ENCODE assay signal across 16 cellular contexts in the genomic region with DNA sequence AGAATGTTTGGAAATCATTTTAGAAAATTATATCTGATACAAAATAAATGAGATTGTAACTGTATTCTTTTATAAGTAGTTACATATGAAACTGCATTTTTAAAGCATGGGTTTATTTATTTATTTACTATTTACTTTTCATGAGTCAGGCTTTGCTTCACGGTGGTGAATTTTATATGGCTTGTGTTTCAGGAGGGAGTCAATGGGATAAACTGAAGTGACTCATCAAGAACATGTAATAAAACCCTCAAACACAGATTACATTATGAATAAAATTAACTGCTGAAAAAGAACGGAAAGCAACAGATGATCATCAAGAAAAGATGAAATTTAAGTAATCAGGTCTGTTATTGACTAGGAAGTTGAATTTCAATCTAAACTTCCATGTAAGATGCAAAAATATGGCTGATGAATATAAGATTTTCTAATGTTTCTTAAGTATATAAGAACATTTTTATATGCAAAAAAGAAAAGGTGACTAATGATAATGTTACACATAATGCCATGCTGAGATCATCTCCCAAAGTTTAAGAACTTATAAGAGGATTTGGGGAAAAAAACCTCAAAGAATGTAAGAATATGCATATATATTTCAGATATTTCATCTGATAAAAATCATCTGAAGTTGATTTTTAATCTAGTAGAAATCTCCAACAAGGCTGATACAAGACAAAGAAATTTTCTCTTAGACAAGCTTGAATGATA.
A peak's percentile ranks its signal among the peaks of the same experiment; 100 is the strongest.
DNase-seq lines count a peak whose midpoint lies in the region; ATAC-seq, FAIRE-seq and TF ChIP-seq lines count a peak whose summit lies in the region.
"Had no signal": no experiment of that assay in that cellular context is flagged by ENCODE, and none has a peak within 500 bp of the region (broad histone marks: within the 10 kb centered on the region; RNA-seq: fewer than 3 reads in every experiment).

No MANE protein-coding gene starts in this region.

- FAIRE-seq in bronchial epithelial cell (lab: Jason Lieb, UNC) = no peak

- H3K27me3 ChIP-seq in bronchial epithelial cell (ENCODE audit: control insufficient read depth, insufficient read depth, low read length) = no peaks in the 10 kb centered on the region
- H3K27me3 ChIP-seq: esophagus muscularis mucosa, stomach had no signal

- TF ChIP-seq CTCF in bronchial epithelial cell (IDR thresholded peaks at IDR 0.05; ENCODE audit: insufficient read depth, low read length, severe bottlenecking) = no peak

- H3K4me3 ChIP-seq in bronchial epithelial cell (ENCODE audit: low read depth, low read length) (no peak overlapping the region), skeletal muscle cell (ENCODE audit: low read depth, low read length) (no peak overlapping the region)
- H3K4me3 ChIP-seq: esophagus muscularis mucosa, lower lobe of right lung, smooth muscle cell, stomach had no signal

- ATAC-seq in GM18858 (IDR thresholded peaks at IDR 0.05; ENCODE audit: unreplicated experiment) = no peak
- ATAC-seq: lower lobe of right lung, T-cell had no signal

- no peaks in the 10 kb centered on the region for H3K36me3 ChIP-seq in bronchial epithelial cell (ENCODE audit: control insufficient read depth, insufficient read depth, low read length)
- H3K36me3 ChIP-seq: esophagus muscularis mucosa, lower lobe of right lung, stomach had no signal

- peak; percentile 88 for DNase-seq in ELR (ENCODE audit: low read depth)
- peak; percentile 50 for DNase-seq in M059J (ENCODE audit: low read depth)
- peak; percentile 83 for DNase-seq in bronchial epithelial cell (ENCODE audit: low read depth)
- DNase-seq in skeletal muscle cell (ENCODE audit: low read depth) = peak; percentile 47
- no peak for DNase-seq in stimulated activated CD4-positive, alpha-beta T cell treated with anti-CD3 and anti-CD28 coated beads, Interleukin-15, amount 100 ng/mL, for 24 hours
- no peak for DNase-seq in GM19238 (ENCODE audit: insufficient read length, low spot score)
- DNase-seq: activated CD8-positive, alpha-beta memory T cell treated with anti-CD3 and anti-CD28 coated beads, Interleukin-2, amount 50 U/mL, for 4 hours; Calu3; cortex of kidney; lower lobe of right lung; NCI-H1048; stomach; T-cell had no signal

Comparison
In these comparisons a context has a peak if more than half of its experiments do, and no peak if none do; other contexts are left out.
1. DNase-seq: peak in ELR (single experiment), M059J (single experiment), bronchial epithelial cell (single experiment) and skeletal muscle cell (single experiment); none in stimulated activated CD4-positive, alpha-beta T cell treated with anti-CD3 and anti-CD28 coated beads, Interleukin-15, amount 100 ng/mL, for 24 hours (single experiment) and GM19238 (single experiment).